4 cellular contexts compared by ENCODE assay signal in genomic region chr5:111183064-111183463, GRCh38.
TF ChIP-seq lines count a peak whose summit lies in the region.

No MANE protein-coding gene starts in this region.

TF ChIP-seq in HepG2, 621 proteins besides CTCF, POLR2A, EP300 and RAD21:
- TF ChIP-seq MAFF (IDR thresholded peaks at IDR 0.05; ENCODE audit: low read depth, low read length) (peak; percentile 58; the same call in 1 of the 2 replicates), MAFK (conservative IDR thresholded peaks at IDR 0.05 in 1 of 2, IDR thresholded peaks at IDR 0.05 in 1 of 2; ENCODE audit: low read length in 2 of 2) (peak in 1 of 2 experiments; percentile 87; a peak in 3 of 4 replicates), ZNF276 (CRISPR knock-in tag; IDR thresholded peaks at IDR 0.05; ENCODE audit: low read depth) (no peak)
TF ChIP-seq in HepG2: peak in this region for 2.

TF ChIP-seq in A549, 52 proteins besides CTCF, POLR2A, EP300 and RAD21:
- TF ChIP-seq MAFK (IDR thresholded peaks at IDR 0.05; ENCODE audit: partially characterized antibody), result peak; percentile 81
- TF ChIP-seq HOXB13 (CRISPR knock-in tag; IDR thresholded peaks at IDR 0.05; ENCODE audit: low read depth), result no peak
TF ChIP-seq in A549: peak in this region for 1.

TF ChIP-seq in IMR-90, 13 proteins besides CTCF, POLR2A, EP300 and RAD21:
- peak; percentile 81 for TF ChIP-seq MAFK (IDR thresholded peaks at IDR 0.05; ENCODE audit: low read depth, low read length)
- no peak for TF ChIP-seq RFX5 (IDR thresholded peaks at IDR 0.05; ENCODE audit: low read depth, low read length)

TF ChIP-seq in K562, 482 proteins besides CTCF, POLR2A, EP300 and RAD21:
- TF ChIP-seq ARID1B (IDR thresholded peaks at IDR 0.05) (no peak), SLC30A9 (CRISPR knock-in tag; IDR thresholded peaks at IDR 0.05) (no peak), FOXJ3 (CRISPR knock-in tag; IDR thresholded peaks at IDR 0.05) (no peak), U2AF2 (optimal IDR thresholded peaks at IDR 0.05; ENCODE audit: low read depth, low read length) (no peak), ZNF316 (IDR thresholded peaks at IDR 0.05) (peak; percentile 88), MAFG (tag; conservative IDR thresholded peaks at IDR 0.05) (peak; percentile 62), HEY1 (CRISPR knock-in tag; IDR thresholded peaks at IDR 0.05; ENCODE audit: borderline replicate concordance) (no peak), IRF2 (CRISPR knock-in tag; IDR thresholded peaks at IDR 0.05) (no peak), C11orf30 (IDR thresholded peaks at IDR 0.05; ENCODE audit: low read depth) (peak; percentile 74), MAFF (IDR thresholded peaks at IDR 0.05; ENCODE audit: low read length) (peak; percentile 41; the same call in 1 of the 2 replicates), HNRNPL (IDR thresholded peaks at IDR 0.05; ENCODE audit: low read depth, low read length) (no peak), MAFK (IDR thresholded peaks at IDR 0.05; ENCODE audit: low read length) (peak; percentile 21; the same call in 1 of the 2 replicates), NR2C1 (IDR thresholded peaks at IDR 0.05) (no peak), NR2C1 (tag; IDR thresholded peaks at IDR 0.05) (no peak)
